5 cellular contexts compared by ENCODE assay signal in the genomic region with DNA sequence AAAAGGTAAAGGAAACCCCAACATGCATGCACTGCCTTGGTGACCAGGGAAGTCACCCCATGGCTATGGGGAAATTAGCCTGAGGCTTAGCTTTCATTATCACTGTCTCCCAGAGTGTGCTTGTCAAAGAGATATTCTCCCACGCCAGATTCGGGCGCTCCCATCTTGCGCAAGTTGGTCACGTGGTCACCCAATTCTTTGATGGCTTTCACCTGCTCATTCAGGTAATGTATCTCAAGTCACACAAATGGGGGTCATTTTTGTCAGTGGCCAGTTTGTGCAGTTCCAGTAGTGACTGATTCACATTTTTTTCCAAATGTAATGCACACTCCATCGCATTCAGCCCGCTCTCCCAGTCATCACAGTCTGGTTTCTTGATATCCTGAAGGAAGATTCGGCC.
DNase-seq lines count a peak whose midpoint lies in the region; ATAC-seq, FAIRE-seq and TF ChIP-seq lines count a peak whose summit lies in the region.
"Not testable (repeated sequence)": the region's sequence is repeated elsewhere in the genome, so short reads cannot be mapped to it uniquely, and the experiment has no call there.

No MANE protein-coding gene starts in this region.

- peak overlapping the region; percentile 37 for H3K4me3 Mint-ChIP-seq in MCF 10A (ENCODE audit: unreplicated experiment)

- H2BK20ac ChIP-seq in IMR-90 (ENCODE audit: low read depth, low read length), result not testable (repeated sequence)

- not testable (repeated sequence) for H3K9me3 ChIP-seq in A549; IMR-90 (ENCODE audit: control insufficient read depth, insufficient read depth, low read length); PC-3 (ENCODE audit: low read length); RWPE2 (ENCODE audit: severe bottlenecking)

- not testable (repeated sequence) for H3K4me1 ChIP-seq in A549; IMR-90 (ENCODE audit: control insufficient read depth, insufficient read depth, low read length); PC-3 (ENCODE audit: insufficient read depth, low read length); RWPE2 (ENCODE audit: insufficient read depth, poor library complexity, severe bottlenecking)

- not testable (repeated sequence) for H3K9me1 ChIP-seq in IMR-90 (ENCODE audit: insufficient read depth, low read length)

- in situ Hi-C loops in IMR-90 (cut with MboI; ENCODE audit: low sequenced_read_pairs), result not testable (repeated sequence)

- not testable (repeated sequence) for H3K4ac ChIP-seq in IMR-90 (ENCODE audit: low read depth, low read length)

- not testable (repeated sequence) for H3K9me2 ChIP-seq in PC-3 (replicated peaks; ENCODE audit: low read length)

- not testable (repeated sequence) for H3K23ac ChIP-seq in IMR-90 (ENCODE audit: low read depth, low read length)

- DNase-seq in A549 (ENCODE audit: low read depth in 1 of 2, low spot score in 1 of 2); IMR-90; PC-3; RWPE2 (ENCODE audit: low spot score); MCF 10A (ENCODE audit: unreplicated experiment): not testable (repeated sequence)

- WGBS in A549 (ENCODE audit: missing lambda C conversion rate), result 48% methylated on average over 8 of the region's 8 CpGs
- WGBS in IMR-90 (ENCODE audit: extremely low coverage in 2 of 2, insufficient read length in 1 of 2), 2 experiments, result no CpG with 5 or more reads among the region's 8 CpGs

- ATAC-seq in A549; IMR-90 (ENCODE audit: low read depth); PC-3; RWPE2 (ENCODE audit: low read depth): not testable (repeated sequence)

- H3K36me3 Mint-ChIP-seq in MCF 10A (ENCODE audit: insufficient read depth, unreplicated experiment), result not testable (repeated sequence)

- H2AK5ac ChIP-seq in IMR-90 (ENCODE audit: low read depth, low read length), result not testable (repeated sequence)

- H3K4me2 ChIP-seq in A549, result peak overlapping the region; percentile 79
- not testable (repeated sequence) for H3K4me2 ChIP-seq in IMR-90 (ENCODE audit: low read depth, low read length); PC-3 (ENCODE audit: low read length)

- POLR2A ChIA-PET in A549 (lab: Yijun Ruan, JAX); IMR-90 (lab: Charles Lee; ENCODE audit: unreplicated experiment); PC-3 (lab: Charles Lee; ENCODE audit: unreplicated experiment); MCF 10A (lab: Yijun Ruan, JAX): not testable (repeated sequence)

- H2BK120ac ChIP-seq in IMR-90 (ENCODE audit: low read depth, low read length), result peak overlapping the region; percentile 2; the same call in 1 of the 2 replicates

- CTCF ChIA-PET in A549 (lab: Yijun Ruan, JAX), result interaction anchor here (0.8 kb wide), 1 partner anchor 38 kb away, joined by 3 read pairs; no protein-coding TSS in a partner anchor
- CTCF ChIA-PET in IMR-90 (lab: Yijun Ruan, JAX), result interaction anchor here (0.6 kb wide), 1 partner anchor 9 kb away, joined by 3 read pairs; no protein-coding TSS in a partner anchor
- CTCF ChIA-PET in PC-3 (lab: Charles Lee), result not testable (repeated sequence)
- CTCF ChIA-PET in MCF 10A (lab: Yijun Ruan, JAX), result interaction anchor here (0.8 kb wide), 1 partner anchor 243 kb away, joined by 4 read pairs; no protein-coding TSS in a partner anchor

- not testable (repeated sequence) for H2AK9ac ChIP-seq in IMR-90 (replicated peaks; ENCODE audit: low read depth, low read length, poor library complexity)

- H3K27me3 Mint-ChIP-seq in MCF 10A (ENCODE audit: insufficient read depth, unreplicated experiment), result not testable (repeated sequence)

- H3K27ac Mint-ChIP-seq in MCF 10A (ENCODE audit: low read depth, unreplicated experiment), result not testable (repeated sequence)

- TF ChIP-seq POLR2A in A549 (IDR thresholded peaks at IDR 0.05; ENCODE audit: low read length); IMR-90 (IDR thresholded peaks at IDR 0.05; ENCODE audit: low read depth, low read length): not testable (repeated sequence)

- not testable (repeated sequence) for H4K8ac ChIP-seq in IMR-90 (ENCODE audit: low read depth in 2 of 2, low read length in 2 of 2)

- TF ChIP-seq RAD21 in A549 (conservative IDR thresholded peaks at IDR 0.05 in 1 of 2, IDR thresholded peaks at IDR 0.05 in 1 of 2); IMR-90 (IDR thresholded peaks at IDR 0.05; ENCODE audit: low read length): not testable (repeated sequence)

- H4K5ac ChIP-seq in IMR-90 (ENCODE audit: low read depth, low read length), result not testable (repeated sequence)

- H3K79me2 ChIP-seq in PC-3 (ENCODE audit: low read length), result not testable (repeated sequence)

- not testable (repeated sequence) for BruUV-seq in IMR-90 (replicated peaks; lab: Mats Ljungman, UMichigan)
- BruUV-seq in PC-3 (replicated peaks; lab: Mats Ljungman, UMichigan) (TSS peak; percentile 29), MCF 10A (replicated peaks; lab: Mats Ljungman, UMichigan) (TSS peak; percentile 99)

- not testable (repeated sequence) for H3K9me3 Mint-ChIP-seq in MCF 10A (ENCODE audit: unreplicated experiment)

- not testable (repeated sequence) for H3K36me3 ChIP-seq in IMR-90 (ENCODE audit: control insufficient read depth, insufficient read depth, low read length); PC-3 (ENCODE audit: low read depth, low read length); RWPE2 (ENCODE audit: low read depth)

- H3K56ac ChIP-seq in IMR-90 (ENCODE audit: extremely low read depth, insufficient read depth, low read length), result not testable (repeated sequence)

- not testable (repeated sequence) for H3K27ac ChIP-seq in A549; IMR-90 (ENCODE audit: insufficient read depth, low read length); PC-3 (ENCODE audit: low read length); RWPE2 (ENCODE audit: poor library complexity, severe bottlenecking)

- H3K4me1 Mint-ChIP-seq in MCF 10A (ENCODE audit: insufficient read depth, unreplicated experiment), result not testable (repeated sequence)

- H4K91ac ChIP-seq in IMR-90 (ENCODE audit: insufficient read depth, low read depth, low read length), result not testable (repeated sequence)

- not testable (repeated sequence) for H3K14ac ChIP-seq in IMR-90 (replicated peaks; ENCODE audit: low read depth, low read length)

- not testable (repeated sequence) for H3F3A ChIP-seq in PC-3 (ENCODE audit: low read length, unreplicated experiment)

- not testable (repeated sequence) for H2BK5ac ChIP-seq in IMR-90 (ENCODE audit: low read depth, low read length, poor library complexity, severe bottlenecking)

- not testable (repeated sequence) for H3K9ac ChIP-seq in IMR-90 (ENCODE audit: low read depth, low read length); PC-3 (ENCODE audit: low read length)

- H3K79me1 ChIP-seq in IMR-90 (ENCODE audit: low read depth in 1 of 2, low read length in 2 of 2), result not testable (repeated sequence)

- FAIRE-seq in A549 (lab: Jason Lieb, UNC), result not testable (repeated sequence)

- H3K4me3 ChIP-seq in A549 (peak overlapping the region; percentile 31; the same call in 2 of the 3 replicates), RWPE2 (ENCODE audit: severe bottlenecking) (peak overlapping the region; percentile 14)
- not testable (repeated sequence) for H3K4me3 ChIP-seq in IMR-90 (ENCODE audit: insufficient read depth, low read depth, low read length); PC-3 (ENCODE audit: low read length)

- dilution Hi-C loops in IMR-90 (cut with HindIII; ENCODE audit: low sequenced_read_pairs, unreplicated experiment), result not testable (repeated sequence)

- H3K27me3 ChIP-seq in IMR-90 (ENCODE audit: control insufficient read depth, insufficient read depth, low read length); PC-3 (ENCODE audit: low read length); RWPE2 (ENCODE audit: insufficient read depth, poor library complexity, severe bottlenecking): not testable (repeated sequence)

- not testable (repeated sequence) for H4K20me1 ChIP-seq in IMR-90 (ENCODE audit: insufficient read depth, low read length); PC-3 (ENCODE audit: low read length)

- not testable (repeated sequence) for H3K18ac ChIP-seq in IMR-90 (ENCODE audit: low read depth, low read length)

- TF ChIP-seq EP300 in A549 (IDR thresholded peaks at IDR 0.05), result not testable (repeated sequence)

- not testable (repeated sequence) for TF ChIP-seq CTCF in A549 (IDR thresholded peaks at IDR 0.05); IMR-90 (conservative IDR thresholded peaks at IDR 0.05; ENCODE audit: low read depth, low read length); PC-3 (conservative IDR thresholded peaks at IDR 0.05; ENCODE audit: low read depth, low read length); RWPE2 (IDR thresholded peaks at IDR 0.05; ENCODE audit: poor library complexity, severe bottlenecking); MCF 10A (IDR thresholded peaks at IDR 0.05; ENCODE audit: unreplicated experiment)

- intact Hi-C loops in IMR-90 (cut with micrococcal nuclease); PC-3 (cut with micrococcal nuclease); MCF 10A (cut with micrococcal nuclease): not testable (repeated sequence)

- not testable (repeated sequence) for H2BK15ac ChIP-seq in IMR-90 (ENCODE audit: low read depth, low read length)

- H2AFZ ChIP-seq in IMR-90 (replicated peaks; ENCODE audit: low read length, poor library complexity); PC-3 (ENCODE audit: low read length): not testable (repeated sequence)
